Comparison of ENCODE assay signal across 10 cellular contexts in the genomic region with DNA sequence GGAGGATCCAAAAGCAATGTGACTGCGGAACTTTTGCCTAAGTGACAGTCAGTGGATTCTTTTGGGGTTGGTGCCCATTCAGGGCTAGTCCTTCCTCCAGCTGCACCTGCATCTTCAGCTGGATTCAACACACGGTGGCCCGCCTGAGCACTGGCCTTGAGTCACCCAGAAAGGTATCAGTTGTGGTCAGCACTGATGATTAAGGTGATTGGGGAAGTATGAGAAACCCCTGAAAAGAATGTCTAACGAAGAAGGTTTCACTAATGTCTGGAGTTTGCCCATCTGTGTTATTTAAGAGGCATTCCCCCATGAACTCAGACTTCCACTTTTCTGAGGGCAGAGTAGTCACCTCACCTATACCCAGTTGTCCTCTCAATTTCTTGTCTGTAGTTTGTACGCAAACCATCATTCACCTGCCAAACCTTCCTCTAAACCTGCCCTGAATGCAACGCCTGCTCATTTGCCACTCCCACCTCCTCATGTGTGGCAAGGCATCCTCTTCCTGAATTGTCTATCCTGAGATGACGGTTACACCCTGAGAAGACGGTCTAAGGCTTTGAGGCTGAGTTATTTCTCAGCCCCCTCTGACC. TPM values are rescaled to one million over a fixed set of nuclear protein-coding genes. Genes with fewer than 3 reads are reported as not detected.
DNase-seq lines count a peak whose midpoint lies in the region; ATAC-seq, FAIRE-seq and TF ChIP-seq lines count a peak whose summit lies in the region.
"Had no signal": no experiment of that assay in that cellular context is flagged by ENCODE, and none has a peak within 500 bp of the region (broad histone marks: within the 10 kb centered on the region; RNA-seq: fewer than 3 reads in every experiment).

No MANE protein-coding gene starts in this region.

- H3K27me3 ChIP-seq in small intestine (ENCODE audit: control insufficient read depth in 2 of 2, insufficient read depth in 2 of 2, low read length in 2 of 2) (no peaks in the 10 kb centered on the region), aorta (ENCODE audit: control insufficient read depth in 1 of 2, insufficient read depth in 2 of 2, low read length in 1 of 2) (no peaks in the 10 kb centered on the region)

- H3K27ac ChIP-seq in small intestine (ENCODE audit: low read depth in 1 of 2, low read length in 1 of 2) (peak overlapping the region; percentile 9 to 58), aorta (ENCODE audit: low read depth in 1 of 2, low read length in 2 of 2) (no peak overlapping the region)

- peak overlapping the region; percentile 5 for H3K4me3 Mint-ChIP-seq in activated CD4-positive, alpha-beta T cell treated with anti-CD3 and anti-CD28 coated beads for 36 hours
- H3K4me3 Mint-ChIP-seq in T-helper 1 cell treated with Interleukin-12 subunit alpha and Interleukin-12 subunit beta and Interleukin-4 antibody, amounts not matched to agents 30 μg/mL and 1 μg/mL, for 36 hours: peak overlapping the region; percentile 53

- no peaks in the 10 kb centered on the region for H3K9me3 Mint-ChIP-seq in activated CD4-positive, alpha-beta T cell treated with anti-CD3 and anti-CD28 coated beads for 36 hours (ENCODE audit: low read depth)
- H3K9me3 Mint-ChIP-seq in T-helper 1 cell treated with Interleukin-12 subunit alpha and Interleukin-12 subunit beta and Interleukin-4 antibody, amounts not matched to agents 30 μg/mL and 1 μg/mL, for 36 hours: no peaks in the 10 kb centered on the region

- POLR2A ChIA-PET in activated CD4-positive, alpha-beta T cell treated with anti-CD3 and anti-CD28 coated beads for 36 hours (lab: Charles Lee): interaction anchor here (0.6 to 1.0 kb wide), 3 partner anchors 29 to 717 kb away, joined by 3 read pairs; no protein-coding TSS in a partner anchor

- peaks cover 94% of the 10 kb centered on the region for H3K4me1 Mint-ChIP-seq in activated CD4-positive, alpha-beta T cell treated with anti-CD3 and anti-CD28 coated beads for 36 hours
- H3K4me1 Mint-ChIP-seq in T-helper 1 cell treated with Interleukin-12 subunit alpha and Interleukin-12 subunit beta and Interleukin-4 antibody, amounts not matched to agents 30 μg/mL and 1 μg/mL, for 36 hours (ENCODE audit: low read depth): peaks cover 85% of the 10 kb centered on the region

- no peak for FAIRE-seq in small intestine (lab: Jason Lieb, UNC)
- FAIRE-seq: A204.1 had no signal

- CTCF ChIA-PET in activated CD4-positive, alpha-beta T cell treated with anti-CD3 and anti-CD28 coated beads for 36 hours (lab: Charles Lee): interaction anchor here (0.6 to 2.0 kb wide), 3 partner anchors 35 to 80 kb away, joined by 5 to 8 read pairs (median 6); no protein-coding TSS in a partner anchor

- H3K4me1 ChIP-seq in small intestine (ENCODE audit: control insufficient read depth in 2 of 2, insufficient read depth in 1 of 2, low read depth in 1 of 2, low read length in 1 of 2) (no peaks in the 10 kb centered on the region), aorta (ENCODE audit: control insufficient read depth in 1 of 2, insufficient read depth in 2 of 2, low read length in 2 of 2) (peaks cover 0 to 6% of the 10 kb centered on the region in 2 donors)

- peak overlapping the region; percentile 86 for H3K27ac Mint-ChIP-seq in activated CD4-positive, alpha-beta T cell treated with anti-CD3 and anti-CD28 coated beads for 36 hours
- H3K27ac Mint-ChIP-seq in T-helper 1 cell treated with Interleukin-12 subunit alpha and Interleukin-12 subunit beta and Interleukin-4 antibody, amounts not matched to agents 30 μg/mL and 1 μg/mL, for 36 hours: peak overlapping the region; percentile 90

- intact Hi-C loops in activated CD4-positive, alpha-beta T cell treated with anti-CD3 and anti-CD28 coated beads for 36 hours (cut with DNase I, micrococcal nuclease): loop anchor here (2.0 to 10.0 kb wide), 6 partner anchors 192 to 848 kb away; partner anchors contain the start of gene SLC22A4 (in 1 of the 2)
- intact Hi-C loops in aorta (cut with DNase I): no loop called here

- H3K4me3 ChIP-seq in small intestine (ENCODE audit: low read depth in 1 of 2, low read length in 2 of 2) (no peak overlapping the region), aorta (ENCODE audit: low read length in 2 of 2) (no peak overlapping the region)

- DNase-seq in activated CD4-positive, alpha-beta T cell treated with anti-CD3 and anti-CD28 coated beads for 36 hours: peak; percentile 71
- DNase-seq in activated CD4-positive, alpha-beta T cell treated with anti-CD3 and anti-CD28 coated beads for 1 hour: no peak
- peak; percentile 30 for DNase-seq in small intestine
- DNase-seq in aorta: no peak
- DNase-seq in GM20000 (ENCODE audit: low spot score): no peak
- DNase-seq in OCI-M2 (lab: John Stamatoyannopoulos, UW; ENCODE audit: unreplicated experiment): no peak

- peaks cover 3% of the 10 kb centered on the region for H3K36me3 Mint-ChIP-seq in activated CD4-positive, alpha-beta T cell treated with anti-CD3 and anti-CD28 coated beads for 36 hours (ENCODE audit: low read depth)
- peaks cover 21% of the 10 kb centered on the region for H3K36me3 Mint-ChIP-seq in T-helper 1 cell treated with Interleukin-12 subunit alpha and Interleukin-12 subunit beta and Interleukin-4 antibody, amounts not matched to agents 30 μg/mL and 1 μg/mL, for 36 hours (ENCODE audit: low read depth)

- no peaks in the 10 kb centered on the region for H3K9me3 ChIP-seq in small intestine (ENCODE audit: control insufficient read depth, low read depth)
- no peaks in the 10 kb centered on the region for H3K9me3 ChIP-seq in aorta (ENCODE audit: control insufficient read depth, low read length)

- ATAC-seq in activated CD4-positive, alpha-beta T cell treated with anti-CD3 and anti-CD28 coated beads for 36 hours: peak; percentile 8
- ATAC-seq in HG02884 (IDR thresholded peaks at IDR 0.05; ENCODE audit: unreplicated experiment) (peak; percentile 25), aorta (ENCODE audit: low FRiP score) (no peak)

- TF ChIP-seq CTCF in GM20000 (IDR thresholded peaks at IDR 0.05; ENCODE audit: extremely low read depth, missing control alignments): no peak

- 62 to 70% (median 69%) methylated on average over 8 of the region's 8 CpGs for WGBS in small intestine, 3 donors
- WGBS in aorta, 2 donors: 93 to 94% methylated on average over 8 of the region's 8 CpGs

- H3K36me3 ChIP-seq in small intestine (ENCODE audit: control insufficient read depth in 2 of 2, insufficient read depth in 2 of 2, low read length in 2 of 2): no peaks in the 10 kb centered on the region
- no peaks in the 10 kb centered on the region for H3K36me3 ChIP-seq in aorta (ENCODE audit: control insufficient read depth in 1 of 2, insufficient read depth in 2 of 2, low read length in 1 of 2)

- H3K27me3 Mint-ChIP-seq in activated CD4-positive, alpha-beta T cell treated with anti-CD3 and anti-CD28 coated beads for 36 hours: no peaks in the 10 kb centered on the region
- no peaks in the 10 kb centered on the region for H3K27me3 Mint-ChIP-seq in T-helper 1 cell treated with Interleukin-12 subunit alpha and Interleukin-12 subunit beta and Interleukin-4 antibody, amounts not matched to agents 30 μg/mL and 1 μg/mL, for 36 hours (ENCODE audit: low read depth)

RNA-seq across cellular contexts. Expression of gene CSF2, which starts 27.2 kb away (rescaled TPM):
- total RNA-seq in activated CD4-positive, alpha-beta T cell treated with anti-CD3 and anti-CD28 coated beads for 36 hours: 10 to 100 TPM; 52.6 to 59.5 TPM
- polyA plus RNA-seq in small intestine (under 1 TPM in 1 of 3 donors, not detected in 2; 0.25 TPM), aorta (not detected)
- total RNA-seq in aorta: under 1 TPM in 1 of 2 donors, not detected in 1; 0.51 TPM
- total RNA-seq: liver had no signal
- polyA plus RNA-seq: liver had no signal

RNA-seq across cellular contexts. Expression of gene IL3, which starts 40.3 kb away (rescaled TPM):
- total RNA-seq in activated CD4-positive, alpha-beta T cell treated with anti-CD3 and anti-CD28 coated beads for 36 hours: 10 to 100 TPM; 10.8 to 11.6 TPM
- polyA plus RNA-seq in small intestine (not detected), aorta (not detected)
- not detected for total RNA-seq in aorta
- total RNA-seq: liver had no signal
- polyA plus RNA-seq: liver had no signal

Comparison
In these comparisons a context has a peak if more than half of its experiments do, and no peak if none do; other contexts are left out.
1. DNase-seq: peak in activated CD4-positive, alpha-beta T cell treated with anti-CD3 and anti-CD28 coated beads for 36 hours (single experiment) and small intestine (single experiment); none in activated CD4-positive, alpha-beta T cell treated with anti-CD3 and anti-CD28 coated beads for 1 hour (single experiment), aorta (0 of 2), GM20000 (single experiment) and OCI-M2 (single experiment).
2. H3K27ac ChIP-seq: peak in small intestine (2 of 2); none in aorta (0 of 2).
3. RNA of gene CSF2, which starts 27.2 kb away (total RNA-seq): 52.6 to 59.5 TPM in activated CD4-positive, alpha-beta T cell treated with anti-CD3 and anti-CD28 coated beads for 36 hours; 0.51 TPM in aorta; every median in the first group is over 10 times any median in the second.
4. RNA of gene IL3, which starts 40.3 kb away (total RNA-seq): 10.8 to 11.6 TPM in activated CD4-positive, alpha-beta T cell treated with anti-CD3 and anti-CD28 coated beads for 36 hours; not detected in aorta; every median in the first group is over 10 times any median in the second.
5. intact Hi-C loops: an anchor here in activated CD4-positive, alpha-beta T cell treated with anti-CD3 and anti-CD28 coated beads for 36 hours (2.0 to 10.0 kb wide); none called in aorta.